Comparison of ENCODE assay signal across 8 cellular contexts in the genomic region with DNA sequence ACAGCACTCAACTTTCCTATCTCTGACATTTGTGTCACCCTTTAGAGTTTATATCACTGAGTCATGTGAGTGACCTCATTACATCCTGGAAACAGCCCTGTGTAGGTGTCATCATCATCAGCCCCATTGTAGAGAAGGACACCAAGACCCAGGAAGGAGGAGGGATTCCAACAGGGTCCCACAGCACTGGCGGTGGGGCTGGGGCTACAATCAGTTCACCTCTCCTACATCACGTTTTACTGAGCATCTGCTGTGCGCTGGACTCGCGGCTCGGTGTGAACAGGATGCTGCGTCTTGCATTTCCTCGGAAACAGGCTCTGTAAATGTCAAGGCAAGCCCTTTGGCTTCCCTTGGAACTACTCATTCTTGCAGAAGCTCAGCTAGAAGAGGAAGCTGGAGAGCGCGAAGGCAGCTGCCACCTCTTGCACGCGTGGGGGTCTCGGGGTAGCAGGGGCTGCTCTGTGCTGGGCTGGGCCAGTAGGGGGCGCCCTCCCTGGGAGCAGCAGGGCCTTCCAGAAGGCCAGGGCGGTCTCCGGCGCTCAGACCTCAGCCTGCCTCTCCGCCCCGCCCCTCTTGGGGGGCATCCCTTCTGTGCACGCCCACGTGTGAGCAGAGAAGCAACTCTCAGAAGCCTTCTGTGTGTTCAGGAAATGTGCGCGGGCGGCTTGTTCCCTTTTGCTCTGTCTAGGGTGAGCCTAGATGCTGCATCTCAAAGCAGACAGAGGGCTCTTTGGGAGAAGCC. TPM values are rescaled to one million over a fixed set of nuclear protein-coding genes. Genes with fewer than 3 reads are reported as not detected.
A peak's percentile ranks its signal among the peaks of the same experiment; 100 is the strongest.
DNase-seq lines count a peak whose midpoint lies in the region; ATAC-seq and TF ChIP-seq lines count a peak whose summit lies in the region.

No MANE protein-coding gene starts in this region.

- H3K4me3 ChIP-seq in GM12864 (ENCODE audit: low read depth, low read length) (no peak overlapping the region), H7 (ENCODE audit: insufficient read depth, low read depth, low read length) (no peak overlapping the region), NB4 (ENCODE audit: low read depth, low read length) (no peak overlapping the region)

- intact Hi-C loops in left cardiac atrium (cut with DNase I): no loop called here

- H3K4me3 Mint-ChIP-seq in activated T-cell treated with anti-CD3 and anti-CD28 coated beads, Interleukin-2, amount 50 U/mL, for 4 hours: peak overlapping the region; percentile 62

- no peak for TF ChIP-seq POLR2A in NB4 (IDR thresholded peaks at IDR 0.05; ENCODE audit: extremely low read depth, insufficient read length)

- peaks cover 2% of the 10 kb centered on the region for H3K36me3 Mint-ChIP-seq in activated T-cell treated with anti-CD3 and anti-CD28 coated beads, Interleukin-2, amount 50 U/mL, for 4 hours (ENCODE audit: insufficient read depth)

- H3K27me3 ChIP-seq in H7 (ENCODE audit: control insufficient read depth, insufficient read depth, low read length): no peaks in the 10 kb centered on the region

- peaks cover 5% of the 10 kb centered on the region for H3K27me3 Mint-ChIP-seq in activated T-cell treated with anti-CD3 and anti-CD28 coated beads, Interleukin-2, amount 50 U/mL, for 4 hours (ENCODE audit: low read depth)

- TF ChIP-seq CTCF in GM12864 (IDR thresholded peaks at IDR 0.05; ENCODE audit: low read depth, low read length, missing control alignments) (peak; percentile 84), NB4 (IDR thresholded peaks at IDR 0.05; ENCODE audit: low read depth, low read length) (peak; percentile 49)

- peak; percentile 71 to 76 for ATAC-seq in activated T-cell treated with anti-CD3 and anti-CD28 coated beads, Interleukin-2, amount 50 U/mL, for 4 hours
- ATAC-seq in left cardiac atrium: no peak

- DNase-seq in GM12864 (ENCODE audit: low read depth) (peak; percentile 53), H7 (peak; percentile 93), NB4 (ENCODE audit: low read depth) (peak; percentile 19), left cardiac atrium (peak; percentile 40), NCI-H2107 (lab: John Stamatoyannopoulos, UW) (no peak), mucosa of gallbladder (ENCODE audit: low spot score) (no peak)
- peak; percentile 59 for DNase-seq in activated T-cell treated with anti-CD3 and anti-CD28 coated beads, Interleukin-2, amount 50 U/mL, for 4 hours
- DNase-seq in stimulated activated CD8-positive, alpha-beta memory T cell treated with anti-CD3 and anti-CD28 coated beads, Interleukin-15, amount 100 ng/mL, for 24 hours (ENCODE audit: low read depth): peak; percentile 29

- H3K36me3 ChIP-seq in H7 (replicated peaks; ENCODE audit: control insufficient read depth, insufficient read depth, low read length): no peaks in the 10 kb centered on the region

- peaks cover 19% of the 10 kb centered on the region for H3K4me1 Mint-ChIP-seq in activated T-cell treated with anti-CD3 and anti-CD28 coated beads, Interleukin-2, amount 50 U/mL, for 4 hours (ENCODE audit: low read depth)

- no peaks in the 10 kb centered on the region for H3K9me3 Mint-ChIP-seq in activated T-cell treated with anti-CD3 and anti-CD28 coated beads, Interleukin-2, amount 50 U/mL, for 4 hours

RNA-seq across cellular contexts. Expression of gene REELD1, which starts 29.0 kb away (rescaled TPM):
- 0.14 TPM in 1 of 2 replicates, not detected in the other for total RNA-seq in H7 (2014; rRNA removed; shearing (Covaris generic))
- under 1 TPM; 0.16 to 0.58 (median 0.43) TPM for total RNA-seq in activated T-cell treated with anti-CD3 and anti-CD28 coated beads, Interleukin-2, amount 50 U/mL, for 4 hours
- total RNA-seq in left cardiac atrium: under 1 TPM in 1 of 2 donors, not detected in 1; 0.16 TPM
- 0.43 TPM for total RNA-seq in mucosa of gallbladder

Comparison
In these comparisons a context has a peak if more than half of its experiments do, and no peak if none do; other contexts are left out.
1. DNase-seq: peak in GM12864 (single experiment), H7 (single experiment), NB4 (single experiment), activated T-cell treated with anti-CD3 and anti-CD28 coated beads, Interleukin-2, amount 50 U/mL, for 4 hours (single experiment), left cardiac atrium (single experiment) and stimulated activated CD8-positive, alpha-beta memory T cell treated with anti-CD3 and anti-CD28 coated beads, Interleukin-15, amount 100 ng/mL, for 24 hours (single experiment); none in NCI-H2107 (single experiment) and mucosa of gallbladder (single experiment).
2. ATAC-seq: peak in activated T-cell treated with anti-CD3 and anti-CD28 coated beads, Interleukin-2, amount 50 U/mL, for 4 hours (2 of 2); none in left cardiac atrium (0 of 2).